In genomic region chr13:98405107-98405571, GRCh38 we compare ENCODE assay signal across 9 cellular contexts.
DNase-seq lines count a peak whose midpoint lies in the region; ATAC-seq and TF ChIP-seq lines count a peak whose summit lies in the region.
"Had no signal": no experiment of that assay in that cellular context is flagged by ENCODE, and none has a peak within 500 bp of the region (broad histone marks: within the 10 kb centered on the region; RNA-seq: fewer than 3 reads in every experiment).

No MANE protein-coding gene starts in this region.

- WGBS in ectodermal cell, 2 experiments, result 23 to 33% methylated on average over 7 of the region's 7 CpGs

- H3K4me1 ChIP-seq in HAP-1, result peaks cover 6% of the 10 kb centered on the region
- H3K4me1 ChIP-seq in ectodermal cell (ENCODE audit: control insufficient read depth, insufficient read depth, low read length), result no peaks in the 10 kb centered on the region
- peaks cover 6% of the 10 kb centered on the region for H3K4me1 ChIP-seq in mucosa of descending colon (ENCODE audit: low read depth)

- H3K27me3 ChIP-seq in HAP-1 (ENCODE audit: low read depth) (no peaks in the 10 kb centered on the region), ectodermal cell (ENCODE audit: control insufficient read depth, insufficient read depth, low read length, poor library complexity, severe bottlenecking) (no peaks in the 10 kb centered on the region)
- H3K27me3 ChIP-seq: vagina had no signal

- no peak overlapping the region for H3K27ac Mint-ChIP-seq in stimulated activated memory B cell treated with anti-CD40 and anti-IgM and Interleukin-4, amounts not matched to agents 10 μg/mL and 1 μg/mL and 100 μg/mL, for 72 hours

- H3K9me3 ChIP-seq in HAP-1 (no peaks in the 10 kb centered on the region), ectodermal cell (ENCODE audit: control insufficient read depth, low read length) (no peaks in the 10 kb centered on the region), mucosa of descending colon (no peaks in the 10 kb centered on the region)
- H3K9me3 ChIP-seq: vagina had no signal

- in situ Hi-C loops in HAP-1 (cut with MboI; ENCODE audit: low sequenced_read_pairs), result no loop called here

- H3K36me3 ChIP-seq in HAP-1 (replicated peaks) (no peaks in the 10 kb centered on the region), ectodermal cell (ENCODE audit: control insufficient read depth, insufficient read depth, low read length) (no peaks in the 10 kb centered on the region), mucosa of descending colon (ENCODE audit: low read depth) (no peaks in the 10 kb centered on the region)
- H3K36me3 ChIP-seq: vagina had no signal

- H3K27ac ChIP-seq in ectodermal cell (ENCODE audit: insufficient read depth, low read depth, low read length, poor library complexity, severe bottlenecking), result peak overlapping the region; percentile 38
- H3K27ac ChIP-seq: vagina had no signal

- no peaks in the 10 kb centered on the region for H3K36me3 Mint-ChIP-seq in stimulated activated memory B cell treated with anti-CD40 and anti-IgM and Interleukin-4, amounts not matched to agents 10 μg/mL and 1 μg/mL and 100 μg/mL, for 72 hours

- intact Hi-C loops in mucosa of descending colon (cut with DNase I, micrococcal nuclease), result no loop called here

- no peak for TF ChIP-seq CTCF in mucosa of descending colon (IDR thresholded peaks at IDR 0.05)

- H3K27me3 Mint-ChIP-seq in stimulated activated memory B cell treated with anti-CD40 and anti-IgM and Interleukin-4, amounts not matched to agents 10 μg/mL and 1 μg/mL and 100 μg/mL, for 72 hours, result peaks cover 15% of the 10 kb centered on the region

- H3K4me3 Mint-ChIP-seq in stimulated activated memory B cell treated with anti-CD40 and anti-IgM and Interleukin-4, amounts not matched to agents 10 μg/mL and 1 μg/mL and 100 μg/mL, for 72 hours, result no peak overlapping the region

- DNase-seq in HAP-1 (ENCODE audit: low spot score in 2 of 2), result peak; percentile 76 to 85
- DNase-seq in NCI-H2227 treated with DMSO at 0.1 percent for 48 hours (lab: John Stamatoyannopoulos, UW), result peak; percentile 67
- DNase-seq in mucosa of descending colon, result no peak
- DNase-seq in putamen (ENCODE audit: low spot score), result no peak

- H3K9me3 Mint-ChIP-seq in stimulated activated memory B cell treated with anti-CD40 and anti-IgM and Interleukin-4, amounts not matched to agents 10 μg/mL and 1 μg/mL and 100 μg/mL, for 72 hours, result no peaks in the 10 kb centered on the region

- peak; percentile 58 for ATAC-seq in mucosa of descending colon
- no peak for ATAC-seq in HG03442 (IDR thresholded peaks at IDR 0.05; ENCODE audit: unreplicated experiment)
- ATAC-seq in GM19328 (IDR thresholded peaks at IDR 0.05; ENCODE audit: unreplicated experiment), result no peak
- no peak for ATAC-seq in stimulated activated memory B cell treated with anti-CD40 and anti-IgM and Interleukin-4, amounts not matched to agents 10 μg/mL and 1 μg/mL and 100 μg/mL, for 72 hours

- H3K4me1 Mint-ChIP-seq in stimulated activated memory B cell treated with anti-CD40 and anti-IgM and Interleukin-4, amounts not matched to agents 10 μg/mL and 1 μg/mL and 100 μg/mL, for 72 hours, result no peaks in the 10 kb centered on the region

- H3K4me3 ChIP-seq in HAP-1 (no peak overlapping the region), ectodermal cell (ENCODE audit: insufficient read depth, low read depth, low read length) (no peak overlapping the region), mucosa of descending colon (no peak overlapping the region)
- H3K4me3 ChIP-seq: vagina had no signal

Comparison
In these comparisons a context has a peak if more than half of its experiments do, and no peak if none do; other contexts are left out.
1. DNase-seq: peak in HAP-1 (2 of 2) and NCI-H2227 treated with DMSO at 0.1 percent for 48 hours (single experiment); none in mucosa of descending colon (0 of 3) and putamen (single experiment).